ENCODE assay signal across 19 cellular contexts in genomic region chr4:184392321-184392720, GRCh38.
A peak's percentile ranks its signal among the peaks of the same experiment; 100 is the strongest.
DNase-seq lines count a peak whose midpoint lies in the region; ATAC-seq and TF ChIP-seq lines count a peak whose summit lies in the region.
"Had no signal": no experiment of that assay in that cellular context is flagged by ENCODE, and none has a peak within 500 bp of the region (broad histone marks: within the 10 kb centered on the region; RNA-seq: fewer than 3 reads in every experiment).

No MANE protein-coding gene starts in this region.

- no peak for ATAC-seq in left cardiac atrium
- ATAC-seq in upper lobe of right lung = no peak
- no peak for ATAC-seq in GM21381 (IDR thresholded peaks at IDR 0.05; ENCODE audit: unreplicated experiment)
- no peak for ATAC-seq in HG03280 (IDR thresholded peaks at IDR 0.05; ENCODE audit: unreplicated experiment)

- no peak for TF ChIP-seq POLR2A in sigmoid colon (IDR thresholded peaks at IDR 0.05)

- H3K27me3 ChIP-seq in right atrium auricular region (no peaks in the 10 kb centered on the region), layer of hippocampus (ENCODE audit: control insufficient read depth, insufficient read depth, low read length) (no peaks in the 10 kb centered on the region), sigmoid colon (no peaks in the 10 kb centered on the region), upper lobe of right lung (no peaks in the 10 kb centered on the region)
- H3K27me3 ChIP-seq: colonic mucosa had no signal

- intact Hi-C loops in left cardiac atrium (cut with DNase I) = no loop called here
- intact Hi-C loops in sigmoid colon (cut with DNase I) = no loop called here
- intact Hi-C loops in upper lobe of right lung (cut with DNase I) = no loop called here

- peak overlapping the region; percentile 39 to 50 for H3K27ac ChIP-seq in right atrium auricular region
- H3K27ac ChIP-seq in layer of hippocampus (ENCODE audit: low read depth, low read length) = peak overlapping the region; percentile 65
- H3K27ac ChIP-seq in sigmoid colon = peak overlapping the region; percentile 17 to 63 (median 50)
- H3K27ac ChIP-seq in upper lobe of right lung = peak overlapping the region; percentile 19
- H3K27ac ChIP-seq: colonic mucosa, epithelial cell of prostate, GM23248, HL-60 had no signal

- H3K4me3 ChIP-seq in right atrium auricular region (no peak overlapping the region), sigmoid colon (peak overlapping the region in 2 of 4 donors; percentile 4 to 6), upper lobe of right lung (peak overlapping the region; percentile 26)
- H3K4me3 ChIP-seq: colonic mucosa, GM23248 had no signal

- WGBS in sigmoid colon, 2 donors = 92 to 96% methylated on average over 6 of the region's 6 CpGs

- no peak for TF ChIP-seq EP300 in sigmoid colon (IDR thresholded peaks at IDR 0.05)

- no peaks in the 10 kb centered on the region for H3K9me3 ChIP-seq in right atrium auricular region
- no peaks in the 10 kb centered on the region for H3K9me3 ChIP-seq in sigmoid colon
- H3K9me3 ChIP-seq in upper lobe of right lung = no peaks in the 10 kb centered on the region
- H3K9me3 ChIP-seq: colonic mucosa had no signal

- DNase-seq in right atrium auricular region (ENCODE audit: low spot score) (no peak), left cardiac atrium (no peak), sigmoid colon (no peak), upper lobe of right lung (no peak), germinal center (ENCODE audit: low spot score) (no peak)
- DNase-seq: ACHN; activated effector memory CD4-positive, alpha-beta T cell treated with Interleukin-2 at 50 U/mL for 16 hours; CD4-positive, alpha-beta memory T cell; colonic mucosa; DMS79 treated with DMSO at 0.1 percent for 48 hours; immature natural killer cell; NCI-H526; stimulated activated CD4-positive, alpha-beta T cell treated with anti-CD3 and anti-CD28 coated beads, Interleukin-4, amount 100 ng/mL, for 1 hour had no signal

- H3K4me1 ChIP-seq in right atrium auricular region (peaks cover 0 to 45% of the 10 kb centered on the region in 2 donors), sigmoid colon (peaks cover 0 to 9% (median 0%) of the 10 kb centered on the region in 4 donors), upper lobe of right lung (peaks cover 12% of the 10 kb centered on the region)
- H3K4me1 ChIP-seq: colonic mucosa had no signal

- H3K36me3 ChIP-seq in right atrium auricular region (peaks cover 55% of the 10 kb centered on the region), sigmoid colon (peaks cover 4 to 85% (median 30%) of the 10 kb centered on the region in 4 donors), upper lobe of right lung (peaks cover 91% of the 10 kb centered on the region)

- TF ChIP-seq CTCF in right atrium auricular region (IDR thresholded peaks at IDR 0.05) (no peak), sigmoid colon (IDR thresholded peaks at IDR 0.05) (no peak), upper lobe of right lung (IDR thresholded peaks at IDR 0.05) (no peak)
